Comparison of ENCODE assay signal across 32 cellular contexts in genomic region chr5:146229222-146229621, GRCh38.
"Had no signal": no experiment of that assay in that cellular context is flagged by ENCODE, and none has a peak within 500 bp of the region (broad histone marks: within the 10 kb centered on the region; RNA-seq: fewer than 3 reads in every experiment).

No MANE protein-coding gene starts in this region.

- DNase-seq: activated CD4-positive, alpha-beta memory T cell treated with anti-CD3 and anti-CD28 coated beads for 36 hours; activated CD4-positive, alpha-beta T cell treated with anti-CD3 and anti-CD28 coated beads, Interleukin-2, amount 50 U/mL, for 1 hour; activated CD8-positive, alpha-beta memory T cell treated with anti-CD3 and anti-CD28 coated beads, Interleukin-2, amount 50 U/mL, for 4 hours; activated effector memory CD4-positive, alpha-beta T cell treated with anti-CD3 and anti-CD28 coated beads, Interleukin-2, amount 50 U/mL, for 16 hours; activated naive CD4-positive, alpha-beta T cell treated with Interleukin-2 at 50 U/mL for 16 hours; amniotic stem cell; aorta; brain microvascular endothelial cell; central memory CD4-positive, alpha-beta T cell; KG1; MM.1S; MV-4-11; NCI-H1092; NCI-H1436 treated with DMSO at 0.1 percent for 48 hours; NCI-H1694 treated with DMSO at 0.1 percent for 48 hours; NCI-H2029; NCI-H510A; NCI-H526; NCI-H748 treated with DMSO at 0.1 percent for 48 hours; NK-92 treated with Interleukin-12 subunit alpha and Interleukin-12 subunit beta, amount 100 ng/mL, for 24 hours; PC-3; Peyer's patch; RPMI8226; SHP77 treated with DMSO at 0.1 percent for 48 hours; SK-N-SH had no signal

- H3K4me2 ChIP-seq: SK-N-SH had no signal

- H3K4me3 Mint-ChIP-seq: activated CD4-positive, alpha-beta memory T cell treated with anti-CD3 and anti-CD28 coated beads for 36 hours; IgD-negative memory B cell; T-helper 1 cell treated with Interleukin-12 subunit alpha and Interleukin-12 subunit beta and Interleukin-4 antibody, amounts not matched to agents 30 μg/mL and 1 μg/mL, for 36 hours; T-helper 2 cell treated with Interferon-gamma antibody and Interleukin-4, amounts not matched to agents 5 μg/mL and 100 μg/mL, for 36 hours had no signal

- ATAC-seq: activated naive CD4-positive, alpha-beta T cell treated with anti-CD3 and anti-CD28 coated beads, Interleukin-2, amount 50 U/mL, for 72 hours; PC-3 had no signal

- H3K9me3 ChIP-seq: Peyer's patch, SJSA1, SK-N-SH had no signal

- H3K27me3 ChIP-seq: brain microvascular endothelial cell, Peyer's patch, SJSA1 had no signal

- H3K27ac Mint-ChIP-seq: activated CD4-positive, alpha-beta memory T cell treated with anti-CD3 and anti-CD28 coated beads for 36 hours; T-helper 1 cell treated with Interleukin-12 subunit alpha and Interleukin-12 subunit beta and Interleukin-4 antibody, amounts not matched to agents 30 μg/mL and 1 μg/mL, for 36 hours; T-helper 2 cell treated with Interferon-gamma antibody and Interleukin-4, amounts not matched to agents 5 μg/mL and 100 μg/mL, for 36 hours had no signal

- H3K4me3 ChIP-seq: Peyer's patch, SJSA1 had no signal

- H3K27me3 Mint-ChIP-seq: activated CD4-positive, alpha-beta memory T cell treated with anti-CD3 and anti-CD28 coated beads for 36 hours; IgD-negative memory B cell had no signal

- FAIRE-seq: colon, TTC549 had no signal

- H3K4me1 ChIP-seq: Peyer's patch, SJSA1 had no signal

- H3K9ac ChIP-seq: SK-N-SH had no signal

- H3K9me3 Mint-ChIP-seq: activated CD4-positive, alpha-beta memory T cell treated with anti-CD3 and anti-CD28 coated beads for 36 hours; activated naive CD4-positive, alpha-beta T cell treated with anti-CD3 and anti-CD28 coated beads, Interleukin-2, amount 50 U/mL, for 72 hours; IgD-negative memory B cell; T-helper 1 cell treated with Interleukin-12 subunit alpha and Interleukin-12 subunit beta and Interleukin-4 antibody, amounts not matched to agents 30 μg/mL and 1 μg/mL, for 36 hours; T-helper 2 cell treated with Interferon-gamma antibody and Interleukin-4, amounts not matched to agents 5 μg/mL and 100 μg/mL, for 36 hours had no signal

- H3K27ac ChIP-seq: brain microvascular endothelial cell, Peyer's patch, SJSA1 had no signal
